ENCODE assay signal across 44 cellular contexts in genomic region chrX:48154796-48155195, GRCh38. TPM values are rescaled to one million over a fixed set of nuclear protein-coding genes. Genes with fewer than 3 reads are reported as not detected.
"Had no signal": no experiment of that assay in that cellular context is flagged by ENCODE, and none has a peak within 500 bp of the region (broad histone marks: within the 10 kb centered on the region; RNA-seq: fewer than 3 reads in every experiment).

No MANE protein-coding gene starts in this region.

- H3K4me1 ChIP-seq: adrenal gland, ascending aorta, body of pancreas, breast epithelium had no signal

- FAIRE-seq: astrocyte, bronchial epithelial cell had no signal

- H3K36me3 Mint-ChIP-seq: activated naive CD4-positive, alpha-beta T cell treated with anti-CD3 and anti-CD28 coated beads, Interleukin-2, amount 10 ng/mL, durations not matched to agents 7 days and 5 days; activated naive CD4-positive, alpha-beta T cell treated with anti-CD3 and anti-CD28 coated beads, Interleukin-2, amount 50 U/mL, for 24 hours; activated naive CD4-positive, alpha-beta T cell treated with anti-CD3 and anti-CD28 coated beads, Interleukin-2, amount 50 U/mL, for 72 hours; activated naive CD8-positive, alpha-beta T cell; activated naive CD8-positive, alpha-beta T cell treated with anti-CD3 and anti-CD28 coated beads for 36 hours; activated naive CD8-positive, alpha-beta T cell treated with anti-CD3 and anti-CD28 coated beads, Interleukin-2, amount 10 ng/mL, durations not matched to agents 7 days and 5 days; brain had no signal

- H3K4me1 Mint-ChIP-seq: activated naive CD4-positive, alpha-beta T cell treated with anti-CD3 and anti-CD28 coated beads, Interleukin-2, amount 10 ng/mL, durations not matched to agents 7 days and 5 days; activated naive CD4-positive, alpha-beta T cell treated with anti-CD3 and anti-CD28 coated beads, Interleukin-2, amount 50 U/mL, for 24 hours; activated naive CD8-positive, alpha-beta T cell treated with anti-CD3 and anti-CD28 coated beads for 36 hours; activated naive CD8-positive, alpha-beta T cell treated with anti-CD3 and anti-CD28 coated beads, Interleukin-2, amount 10 ng/mL, durations not matched to agents 7 days and 5 days; activated naive CD8-positive, alpha-beta T cell treated with anti-CD3 and anti-CD28 coated beads, Interleukin-2, amount 50 U/mL, for 24 hours; activated T-helper 17 cell treated with anti-CD3 and anti-CD28 coated beads, Interleukin-2, amount 50 U/mL, for 72 hours; brain; central memory CD8-positive, alpha-beta T cell had no signal

- H3K27me3 ChIP-seq: ascending aorta, body of pancreas, brain microvascular endothelial cell, cardiac muscle cell had no signal

- H3K9me3 Mint-ChIP-seq: activated naive CD4-positive, alpha-beta T cell treated with anti-CD3 and anti-CD28 coated beads for 36 hours; activated naive CD4-positive, alpha-beta T cell treated with anti-CD3 and anti-CD28 coated beads, Interleukin-2, amount 10 ng/mL, durations not matched to agents 7 days and 5 days; activated naive CD4-positive, alpha-beta T cell treated with anti-CD3 and anti-CD28 coated beads, Interleukin-2, amount 50 U/mL, for 24 hours; activated naive CD4-positive, alpha-beta T cell treated with anti-CD3 and anti-CD28 coated beads, Interleukin-2, amount 50 U/mL, for 72 hours; activated naive CD8-positive, alpha-beta T cell treated with anti-CD3 and anti-CD28 coated beads for 36 hours; activated naive CD8-positive, alpha-beta T cell treated with anti-CD3 and anti-CD28 coated beads, Interleukin-2, amount 10 ng/mL, durations not matched to agents 7 days and 5 days; activated naive CD8-positive, alpha-beta T cell treated with anti-CD3 and anti-CD28 coated beads, Interleukin-2, amount 50 U/mL, for 24 hours; activated T-cell treated with anti-CD3 and anti-CD28 coated beads, Interleukin-2, amount 50 U/mL, for 24 hours; activated T-cell treated with anti-CD3 and anti-CD28 coated beads, Interleukin-2, amount 50 U/mL, for 4 hours; activated T-cell treated with anti-CD3 and anti-CD28 coated beads, Interleukin-2, amount 50 U/mL, for 72 hours; activated T-helper 1 cell treated with anti-CD3 and anti-CD28 coated beads, Interleukin-12 subunit alpha, Interleukin-12 subunit beta, Interleukin-2, Interleukin-4 antibody, amounts not matched to agents 30 ng/mL and 10 ng/mL and 1 ng/mL, durations not matched to agents 14 hours and 24 hours and 36 hours; activated T-helper 17 cell treated with anti-CD3 and anti-CD28 coated beads, Interleukin-2, amount 50 U/mL, for 72 hours; activated T-helper 2 cell treated with anti-CD3 and anti-CD28 coated beads, Interferon-gamma antibody, Interleukin-2, Interleukin-4, amounts not matched to agents 10 μg/mL and 5 μg/mL and 100 μg/mL, durations not matched to agents 14 hours and 24 hours and 36 hours; central memory CD8-positive, alpha-beta T cell had no signal

- H3K4me3 Mint-ChIP-seq: activated naive CD4-positive, alpha-beta T cell treated with anti-CD3 and anti-CD28 coated beads for 36 hours; activated naive CD4-positive, alpha-beta T cell treated with anti-CD3 and anti-CD28 coated beads, Interleukin-2, amount 10 ng/mL, durations not matched to agents 7 days and 5 days; activated naive CD4-positive, alpha-beta T cell treated with anti-CD3 and anti-CD28 coated beads, Interleukin-2, amount 50 U/mL, for 24 hours; activated naive CD8-positive, alpha-beta T cell; activated naive CD8-positive, alpha-beta T cell treated with anti-CD3 and anti-CD28 coated beads for 36 hours; activated naive CD8-positive, alpha-beta T cell treated with anti-CD3 and anti-CD28 coated beads, Interleukin-2, amount 10 ng/mL, durations not matched to agents 7 days and 5 days; activated naive CD8-positive, alpha-beta T cell treated with anti-CD3 and anti-CD28 coated beads, Interleukin-2, amount 50 U/mL, for 24 hours; activated T-cell treated with anti-CD3 and anti-CD28 coated beads, Interleukin-2, amount 50 U/mL, for 24 hours; activated T-cell treated with anti-CD3 and anti-CD28 coated beads, Interleukin-2, amount 50 U/mL, for 4 hours; activated T-cell treated with anti-CD3 and anti-CD28 coated beads, Interleukin-2, amount 50 U/mL, for 72 hours; activated T-helper 1 cell treated with anti-CD3 and anti-CD28 coated beads, Interleukin-12 subunit alpha, Interleukin-12 subunit beta, Interleukin-2, Interleukin-4 antibody, amounts not matched to agents 30 ng/mL and 10 ng/mL and 1 ng/mL, durations not matched to agents 14 hours and 24 hours and 36 hours; activated T-helper 17 cell treated with anti-CD3 and anti-CD28 coated beads, Interleukin-2, amount 50 U/mL, for 72 hours; brain; central memory CD8-positive, alpha-beta T cell had no signal

- H3K27me3 Mint-ChIP-seq: activated naive CD4-positive, alpha-beta T cell treated with anti-CD3 and anti-CD28 coated beads, Interleukin-2, amount 50 U/mL, for 24 hours; activated naive CD8-positive, alpha-beta T cell; activated naive CD8-positive, alpha-beta T cell treated with anti-CD3 and anti-CD28 coated beads for 36 hours; activated naive CD8-positive, alpha-beta T cell treated with anti-CD3 and anti-CD28 coated beads, Interleukin-2, amount 10 ng/mL, durations not matched to agents 7 days and 5 days; activated naive CD8-positive, alpha-beta T cell treated with anti-CD3 and anti-CD28 coated beads, Interleukin-2, amount 50 U/mL, for 24 hours; activated T-helper 17 cell treated with anti-CD3 and anti-CD28 coated beads, Interleukin-2, amount 50 U/mL, for 72 hours had no signal

- H3K27ac Mint-ChIP-seq: activated naive CD4-positive, alpha-beta T cell treated with anti-CD3 and anti-CD28 coated beads for 36 hours; activated naive CD4-positive, alpha-beta T cell treated with anti-CD3 and anti-CD28 coated beads, Interleukin-2, amount 10 ng/mL, durations not matched to agents 7 days and 5 days; activated naive CD4-positive, alpha-beta T cell treated with anti-CD3 and anti-CD28 coated beads, Interleukin-2, amount 50 U/mL, for 24 hours; activated naive CD4-positive, alpha-beta T cell treated with anti-CD3 and anti-CD28 coated beads, Interleukin-2, amount 50 U/mL, for 72 hours; activated naive CD8-positive, alpha-beta T cell; activated naive CD8-positive, alpha-beta T cell treated with anti-CD3 and anti-CD28 coated beads for 36 hours; activated naive CD8-positive, alpha-beta T cell treated with anti-CD3 and anti-CD28 coated beads, Interleukin-2, amount 10 ng/mL, durations not matched to agents 7 days and 5 days; activated naive CD8-positive, alpha-beta T cell treated with anti-CD3 and anti-CD28 coated beads, Interleukin-2, amount 50 U/mL, for 24 hours; activated T-cell treated with anti-CD3 and anti-CD28 coated beads, Interleukin-2, amount 50 U/mL, for 24 hours; activated T-cell treated with anti-CD3 and anti-CD28 coated beads, Interleukin-2, amount 50 U/mL, for 72 hours; activated T-helper 1 cell treated with anti-CD3 and anti-CD28 coated beads, Interleukin-12 subunit alpha, Interleukin-12 subunit beta, Interleukin-2, Interleukin-4 antibody, amounts not matched to agents 30 ng/mL and 10 ng/mL and 1 ng/mL, durations not matched to agents 14 hours and 24 hours and 36 hours; activated T-helper 17 cell treated with anti-CD3 and anti-CD28 coated beads, Interleukin-2, amount 50 U/mL, for 72 hours; activated T-helper 2 cell treated with anti-CD3 and anti-CD28 coated beads, Interferon-gamma antibody, Interleukin-2, Interleukin-4, amounts not matched to agents 10 μg/mL and 5 μg/mL and 100 μg/mL, durations not matched to agents 14 hours and 24 hours and 36 hours; brain had no signal

- H3K36me3 ChIP-seq: adrenal gland, ascending aorta, brain microvascular endothelial cell, breast epithelium, cardiac muscle cell had no signal

- H3K27ac ChIP-seq: adrenal gland, ascending aorta, body of pancreas, brain microvascular endothelial cell, breast epithelium, cardiac muscle cell had no signal

- DNase-seq: activated effector memory CD4-positive, alpha-beta T cell treated with anti-CD3 and anti-CD28 coated beads, Interleukin-2, amount 50 U/mL, for 16 hours; activated effector memory CD4-positive, alpha-beta T cell treated with Interleukin-2 at 50 U/mL for 16 hours; activated gamma-delta T cell; activated gamma-delta T cell treated with Interleukin-2 at 50 U/mL for 16 hours; activated naive CD4-positive, alpha-beta T cell; activated naive CD4-positive, alpha-beta T cell treated with anti-CD3 and anti-CD28 coated beads for 36 hours; activated naive CD4-positive, alpha-beta T cell treated with anti-CD3 and anti-CD28 coated beads, Interleukin-2, amount 10 ng/mL, durations not matched to agents 7 days and 5 days; activated naive CD4-positive, alpha-beta T cell treated with anti-CD3 and anti-CD28 coated beads, Interleukin-2, amount 50 U/mL, for 16 hours; activated naive CD4-positive, alpha-beta T cell treated with Interleukin-2 at 50 U/mL for 16 hours; activated naive CD8-positive, alpha-beta T cell treated with anti-CD3 and anti-CD28 coated beads for 36 hours; activated naive CD8-positive, alpha-beta T cell treated with anti-CD3 and anti-CD28 coated beads, Interleukin-2, amount 10 ng/mL, durations not matched to agents 7 days and 5 days; activated naive CD8-positive, alpha-beta T cell treated with anti-CD3 and anti-CD28 coated beads, Interleukin-2, amount 50 U/mL, for 24 hours; activated T-cell treated with anti-CD3 and anti-CD28 coated beads, Interleukin-2, amount 50 U/mL, for 1 hour; activated T-cell treated with anti-CD3 and anti-CD28 coated beads, Interleukin-2, amount 50 U/mL, for 24 hours; activated T-cell treated with anti-CD3 and anti-CD28 coated beads, Interleukin-2, amount 50 U/mL, for 4 hours; activated T-cell treated with anti-CD3 and anti-CD28 coated beads, Interleukin-2, amount 50 U/mL, for 48 hours; activated T-cell treated with anti-CD3 and anti-CD28 coated beads, Interleukin-2, amount 50 U/mL, for 72 hours; adrenal gland; amniotic stem cell; amygdala; anterior cingulate cortex; aorta; body of pancreas; brain microvascular endothelial cell; caudate nucleus; central memory CD4-positive, alpha-beta T cell; cerebellar nuclear complex had no signal

- H3K4me3 ChIP-seq: adrenal gland, ascending aorta, body of pancreas, breast epithelium, cardiac muscle cell had no signal

- H3K9me3 ChIP-seq: adrenal gland, ascending aorta, body of pancreas, breast epithelium had no signal

- ATAC-seq: activated naive CD4-positive, alpha-beta T cell treated with anti-CD3 and anti-CD28 coated beads, Interleukin-2, amount 50 U/mL, for 72 hours; activated naive CD8-positive, alpha-beta T cell treated with anti-CD3 and anti-CD28 coated beads, Interleukin-2, amount 50 U/mL, for 24 hours; activated T-cell treated with anti-CD3 and anti-CD28 coated beads, Interleukin-2, amount 50 U/mL, for 4 hours; activated T-cell treated with anti-CD3 and anti-CD28 coated beads, Interleukin-2, amount 50 U/mL, for 72 hours; activated T-helper 17 cell treated with anti-CD3 and anti-CD28 coated beads, Interleukin-2, amount 50 U/mL, for 72 hours; body of pancreas had no signal

RNA-seq across cellular contexts. Expression of gene SPACA5B, which starts 24.4 kb away (rescaled TPM):
- total RNA-seq: activated naive CD4-positive, alpha-beta T cell treated with anti-CD3 and anti-CD28 coated beads for 36 hours; activated naive CD4-positive, alpha-beta T cell treated with anti-CD3 and anti-CD28 coated beads, Interleukin-2, amount 50 U/mL, for 72 hours; activated naive CD8-positive, alpha-beta T cell treated with anti-CD3 and anti-CD28 coated beads for 36 hours; activated naive CD8-positive, alpha-beta T cell treated with anti-CD3 and anti-CD28 coated beads, Interleukin-2, amount 10 ng/mL, durations not matched to agents 7 days and 5 days; activated T-cell treated with anti-CD3 and anti-CD28 coated beads, Interleukin-2, amount 50 U/mL, for 4 hours; activated T-cell treated with anti-CD3 and anti-CD28 coated beads, Interleukin-2, amount 50 U/mL, for 72 hours; activated T-helper 1 cell treated with anti-CD3 and anti-CD28 coated beads, Interleukin-12 subunit alpha, Interleukin-12 subunit beta, Interleukin-2, Interleukin-4 antibody, amounts not matched to agents 30 ng/mL and 10 ng/mL and 1 ng/mL, durations not matched to agents 14 hours and 24 hours and 36 hours; activated T-helper 17 cell treated with anti-CD3 and anti-CD28 coated beads, Interleukin-2, amount 50 U/mL, for 72 hours; activated T-helper 2 cell treated with anti-CD3 and anti-CD28 coated beads, Interferon-gamma antibody, Interleukin-2, Interleukin-4, amounts not matched to agents 10 μg/mL and 5 μg/mL and 100 μg/mL, durations not matched to agents 14 hours and 24 hours and 36 hours; adrenal gland; aorta; ascending aorta; astrocyte; body of pancreas; breast epithelium; bronchial epithelial cell; cardiac muscle cell; cardiac septum; cerebellum; chondrocyte had no signal
- polyA plus RNA-seq: adipose tissue, adrenal gland, aorta, cardiac muscle cell had no signal

RNA-seq across cellular contexts. Expression of gene SSX5, which starts 41.8 kb away (rescaled TPM):
- total RNA-seq: activated naive CD4-positive, alpha-beta T cell treated with anti-CD3 and anti-CD28 coated beads for 36 hours; activated naive CD4-positive, alpha-beta T cell treated with anti-CD3 and anti-CD28 coated beads, Interleukin-2, amount 50 U/mL, for 72 hours; activated naive CD8-positive, alpha-beta T cell treated with anti-CD3 and anti-CD28 coated beads for 36 hours; activated naive CD8-positive, alpha-beta T cell treated with anti-CD3 and anti-CD28 coated beads, Interleukin-2, amount 10 ng/mL, durations not matched to agents 7 days and 5 days; activated T-cell treated with anti-CD3 and anti-CD28 coated beads, Interleukin-2, amount 50 U/mL, for 4 hours; activated T-cell treated with anti-CD3 and anti-CD28 coated beads, Interleukin-2, amount 50 U/mL, for 72 hours; activated T-helper 1 cell treated with anti-CD3 and anti-CD28 coated beads, Interleukin-12 subunit alpha, Interleukin-12 subunit beta, Interleukin-2, Interleukin-4 antibody, amounts not matched to agents 30 ng/mL and 10 ng/mL and 1 ng/mL, durations not matched to agents 14 hours and 24 hours and 36 hours; activated T-helper 17 cell treated with anti-CD3 and anti-CD28 coated beads, Interleukin-2, amount 50 U/mL, for 72 hours; activated T-helper 2 cell treated with anti-CD3 and anti-CD28 coated beads, Interferon-gamma antibody, Interleukin-2, Interleukin-4, amounts not matched to agents 10 μg/mL and 5 μg/mL and 100 μg/mL, durations not matched to agents 14 hours and 24 hours and 36 hours; adrenal gland; aorta; ascending aorta; astrocyte; body of pancreas; breast epithelium; bronchial epithelial cell; cardiac muscle cell; cardiac septum; cerebellum; chondrocyte had no signal
- polyA plus RNA-seq: adipose tissue, adrenal gland, aorta, cardiac muscle cell had no signal
